ENCODE assay signal across 8 cellular contexts in genomic region chr3:152071924-152072323, GRCh38.
A peak's percentile ranks its signal among the peaks of the same experiment; 100 is the strongest.
DNase-seq lines count a peak whose midpoint lies in the region; ATAC-seq and TF ChIP-seq lines count a peak whose summit lies in the region.

No MANE protein-coding gene starts in this region.

- H3K27me3 ChIP-seq in SK-N-SH (ENCODE audit: insufficient read depth), result no peaks in the 10 kb centered on the region

- no peaks in the 10 kb centered on the region for H3K9me2 ChIP-seq in SK-N-SH

- H3K4me3 ChIP-seq in SK-N-SH (ENCODE audit: low read depth in 2 of 2, low read length in 1 of 2) (no peak overlapping the region), fibroblast of the aortic adventitia (ENCODE audit: low read depth, low read length) (no peak overlapping the region), retinal pigment epithelial cell (ENCODE audit: low read length) (no peak overlapping the region)

- peaks cover 2% of the 10 kb centered on the region for H3K27me3 Mint-ChIP-seq in activated T-helper 1 cell treated with anti-CD3 and anti-CD28 coated beads, Interleukin-12 subunit alpha, Interleukin-12 subunit beta, Interleukin-2, Interleukin-4 antibody, amounts not matched to agents 30 ng/mL and 10 ng/mL and 1 ng/mL, durations not matched to agents 14 hours and 24 hours and 36 hours (ENCODE audit: insufficient read depth)

- intact Hi-C loops in activated T-helper 1 cell treated with anti-CD3 and anti-CD28 coated beads, Interleukin-12 subunit alpha, Interleukin-12 subunit beta, Interleukin-2, Interleukin-4 antibody, amounts not matched to agents 30 ng/mL and 10 ng/mL and 1 ng/mL, durations not matched to agents 14 hours and 24 hours and 36 hours (cut with micrococcal nuclease), result loop anchor here (1.0 to 5.0 kb wide), 6 partner anchors 170 to 452 kb away; no protein-coding TSS in a partner anchor

- CTCF ChIA-PET in SK-N-SH (lab: Yijun Ruan, JAX), result interaction anchor here (0.9 to 2.7 kb wide), 12 partner anchors 10 to 502 kb away, joined by 3 to 35 read pairs (median 4); no protein-coding TSS in a partner anchor

- POLR2A ChIA-PET in SK-N-SH (lab: Yijun Ruan, JAX), result no interaction called here

- H4K20me1 ChIP-seq in SK-N-SH (ENCODE audit: insufficient read depth), result no peaks in the 10 kb centered on the region

- H3K4me3 Mint-ChIP-seq in activated T-helper 1 cell treated with anti-CD3 and anti-CD28 coated beads, Interleukin-12 subunit alpha, Interleukin-12 subunit beta, Interleukin-2, Interleukin-4 antibody, amounts not matched to agents 30 ng/mL and 10 ng/mL and 1 ng/mL, durations not matched to agents 14 hours and 24 hours and 36 hours, result no peak overlapping the region

- H3K36me3 ChIP-seq in SK-N-SH (replicated peaks in 1 of 2; ENCODE audit: control insufficient read depth in 1 of 2, insufficient read depth in 2 of 2, low read length in 1 of 2), result no peaks in the 10 kb centered on the region

- TF ChIP-seq CTCF in SK-N-SH (IDR thresholded peaks at IDR 0.05), result peak; percentile 45; the same call in 1 of the 2 replicates
- TF ChIP-seq CTCF in fibroblast of the aortic adventitia (IDR thresholded peaks at IDR 0.05; ENCODE audit: insufficient read depth, low read length), result peak; percentile 59
- TF ChIP-seq CTCF in retinal pigment epithelial cell (conservative IDR thresholded peaks at IDR 0.05; ENCODE audit: low read depth, low read length), result peak; percentile 57

- peak in 2 of 3 experiments; percentile 11 to 60 for DNase-seq in NCI-H1417 (lab: John Stamatoyannopoulos, UW)
- DNase-seq in NCI-H1417 treated with DMSO at 0.1 percent for 48 hours (lab: John Stamatoyannopoulos, UW), result no peak
- DNase-seq in SK-N-SH, result peak; percentile 20
- peak; percentile 73 for DNase-seq in fibroblast of the aortic adventitia (ENCODE audit: low read depth)
- DNase-seq in retinal pigment epithelial cell (ENCODE audit: low read depth), result peak; percentile 6
- DNase-seq in activated T-helper 1 cell treated with anti-CD3 and anti-CD28 coated beads, Interleukin-12 subunit alpha, Interleukin-12 subunit beta, Interleukin-2, Interleukin-4 antibody, amounts not matched to agents 30 ng/mL and 10 ng/mL and 1 ng/mL, durations not matched to agents 14 hours and 24 hours and 36 hours (ENCODE audit: low spot score), result no peak

- H3K4me2 ChIP-seq in SK-N-SH, result no peak overlapping the region

- H2AFZ ChIP-seq in SK-N-SH (ENCODE audit: low read depth), result no peak overlapping the region

- peak; percentile 66 for TF ChIP-seq RAD21 in SK-N-SH (IDR thresholded peaks at IDR 0.05; ENCODE audit: low read length)

- peaks cover 0 to 3% of the 10 kb centered on the region in 2 experiments; a peak in 1 of 4 replicates for H3K4me1 ChIP-seq in SK-N-SH (ENCODE audit: control insufficient read depth in 1 of 2, insufficient read depth in 2 of 2, low read depth in 1 of 2, low read length in 1 of 2)

- H3K27ac Mint-ChIP-seq in activated T-helper 1 cell treated with anti-CD3 and anti-CD28 coated beads, Interleukin-12 subunit alpha, Interleukin-12 subunit beta, Interleukin-2, Interleukin-4 antibody, amounts not matched to agents 30 ng/mL and 10 ng/mL and 1 ng/mL, durations not matched to agents 14 hours and 24 hours and 36 hours, result no peak overlapping the region

- H3F3A ChIP-seq in SK-N-SH (replicated peaks; ENCODE audit: insufficient read depth), result no peaks in the 10 kb centered on the region

- no peaks in the 10 kb centered on the region for H3K9me3 Mint-ChIP-seq in activated T-helper 1 cell treated with anti-CD3 and anti-CD28 coated beads, Interleukin-12 subunit alpha, Interleukin-12 subunit beta, Interleukin-2, Interleukin-4 antibody, amounts not matched to agents 30 ng/mL and 10 ng/mL and 1 ng/mL, durations not matched to agents 14 hours and 24 hours and 36 hours

- WGBS in SK-N-SH (ENCODE audit: low lambda C conversion rate), result 4% methylated on average over 1 of the region's 1 CpG

- H3K36me3 Mint-ChIP-seq in activated T-helper 1 cell treated with anti-CD3 and anti-CD28 coated beads, Interleukin-12 subunit alpha, Interleukin-12 subunit beta, Interleukin-2, Interleukin-4 antibody, amounts not matched to agents 30 ng/mL and 10 ng/mL and 1 ng/mL, durations not matched to agents 14 hours and 24 hours and 36 hours (ENCODE audit: low read depth), result no peaks in the 10 kb centered on the region

- H3K27ac ChIP-seq in SK-N-SH (ENCODE audit: low read depth in 2 of 2, low read length in 1 of 2), result no peak overlapping the region

- no peak for TF ChIP-seq EP300 in SK-N-SH (IDR thresholded peaks at IDR 0.05; ENCODE audit: borderline replicate concordance in 1 of 2, low read depth in 1 of 2, low read length in 1 of 2)

- ATAC-seq in HG02610 (IDR thresholded peaks at IDR 0.05; ENCODE audit: unreplicated experiment) (peak; percentile 72), HG02588 (IDR thresholded peaks at IDR 0.05; ENCODE audit: unreplicated experiment) (no peak)

- H3K9me3 ChIP-seq in SK-N-SH, result peaks cover 12% of the 10 kb centered on the region

- H3K4me1 Mint-ChIP-seq in activated T-helper 1 cell treated with anti-CD3 and anti-CD28 coated beads, Interleukin-12 subunit alpha, Interleukin-12 subunit beta, Interleukin-2, Interleukin-4 antibody, amounts not matched to agents 30 ng/mL and 10 ng/mL and 1 ng/mL, durations not matched to agents 14 hours and 24 hours and 36 hours (ENCODE audit: low read depth), result no peaks in the 10 kb centered on the region

- no peaks in the 10 kb centered on the region for H3K79me2 ChIP-seq in SK-N-SH (ENCODE audit: insufficient read depth)

- H3K9ac ChIP-seq in SK-N-SH, result no peak overlapping the region

TF ChIP-seq in SK-N-SH, 30 proteins besides CTCF, POLR2A, EP300 and RAD21:
- peak; percentile 43; the same call in 1 of the 2 replicates for TF ChIP-seq SMC3 (IDR thresholded peaks at IDR 0.05; ENCODE audit: low read depth, low read length)
- TF ChIP-seq PBX3 (IDR thresholded peaks at IDR 0.05), result no peak

Comparison
In these comparisons a context has a peak if more than half of its experiments do, and no peak if none do; other contexts are left out.
1. DNase-seq: peak in NCI-H1417 (2 of 3), SK-N-SH (single experiment), fibroblast of the aortic adventitia (single experiment) and retinal pigment epithelial cell (single experiment); none in NCI-H1417 treated with DMSO at 0.1 percent for 48 hours (single experiment) and activated T-helper 1 cell treated with anti-CD3 and anti-CD28 coated beads, Interleukin-12 subunit alpha, Interleukin-12 subunit beta, Interleukin-2, Interleukin-4 antibody, amounts not matched to agents 30 ng/mL and 10 ng/mL and 1 ng/mL, durations not matched to agents 14 hours and 24 hours and 36 hours (single experiment).
2. Peak in every context shown above with its lines, with median percentiles within 50 percentile points of each other: CTCF ChIP-seq.